In genomic region chr18:23902396-23902795, GRCh38 we compare ENCODE assay signal across 28 cellular contexts.
A peak's percentile ranks its signal among the peaks of the same experiment; 100 is the strongest.
DNase-seq lines count a peak whose midpoint lies in the region; TF ChIP-seq lines count a peak whose summit lies in the region.
"Had no signal": no experiment of that assay in that cellular context is flagged by ENCODE, and none has a peak within 500 bp of the region (broad histone marks: within the 10 kb centered on the region; RNA-seq: fewer than 3 reads in every experiment).

No MANE protein-coding gene starts in this region.

- DNase-seq in DMS79 treated with DMSO at 0.1 percent for 48 hours (lab: John Stamatoyannopoulos, UW) = peak; percentile 82
- peak; percentile 64 for DNase-seq in NCI-H2196 (lab: John Stamatoyannopoulos, UW; ENCODE audit: unreplicated experiment)
- DNase-seq in colonic mucosa = peak; percentile 69
- no peak for DNase-seq in cerebellar cortex (ENCODE audit: low spot score)
- DNase-seq in hippocampal formation (lab: John Stamatoyannopoulos, UW) = no peak
- no peak for DNase-seq in T-helper 2 cell
- no peak for DNase-seq in AML-193 (lab: John Stamatoyannopoulos, UW)
- DNase-seq: activated CD4-positive, alpha-beta T cell treated with anti-CD3 and anti-CD28 coated beads, Interleukin-2, amount 10 ng/mL, durations not matched to agents 7 days and 5 days; activated gamma-delta T cell treated with Interleukin-2 at 50 U/mL for 16 hours; activated T-cell treated with anti-CD3 and anti-CD28 coated beads, Interleukin-2, amount 50 U/mL, for 48 hours; CD4-positive, alpha-beta T cell; effector CD4-positive, alpha-beta T cell; left cardiac atrium; MM.1S; NCI-H1694 treated with DMSO at 0.1 percent for 48 hours; NCI-H446; pancreas; stimulated activated naive CD4-positive, alpha-beta T cell treated with Interleukin-2 at 50 U/mL for 16 hours; T-helper 1 cell; testis had no signal

- H3K27ac ChIP-seq in C4-2B = 0 out of 2 replicates have a peak overlapping the region, but pooled peaks have one; percentile 1
- no peak overlapping the region for H3K27ac ChIP-seq in colonic mucosa
- H3K27ac ChIP-seq: A549, ascending aorta, gastroesophageal sphincter, HL-60, KMS-11, pancreas, SK-N-MC, testis had no signal

- H3K9ac ChIP-seq in colonic mucosa (ENCODE audit: low read depth in 2 of 2, low read length in 2 of 2) = no peak overlapping the region
- H3K9ac ChIP-seq: KMS-11 had no signal

- H3K4me3 ChIP-seq in colonic mucosa = no peak overlapping the region
- H3K4me3 ChIP-seq: A549, ascending aorta, gastroesophageal sphincter, HAP-1, pancreas, SK-N-MC, testis had no signal

- H3K36me3 ChIP-seq in colonic mucosa = no peaks in the 10 kb centered on the region
- H3K36me3 ChIP-seq: ascending aorta, HAP-1 had no signal

- no peaks in the 10 kb centered on the region for H3K9me3 ChIP-seq in colonic mucosa
- H3K9me3 ChIP-seq: A549, ascending aorta, gastroesophageal sphincter, HAP-1, pancreas, testis had no signal

- no peaks in the 10 kb centered on the region for H3K4me1 ChIP-seq in colonic mucosa
- H3K4me1 ChIP-seq: A549, ascending aorta, gastroesophageal sphincter, HAP-1, pancreas, testis had no signal

- H3K27me3 ChIP-seq in colonic mucosa = no peaks in the 10 kb centered on the region
- H3K27me3 ChIP-seq: ascending aorta, gastroesophageal sphincter, pancreas, testis had no signal

- TF ChIP-seq CTCF in C4-2B (conservative IDR thresholded peaks at IDR 0.05) = no peak
- TF ChIP-seq CTCF in colonic mucosa (IDR thresholded peaks at IDR 0.05) = no peak

- intact Hi-C loops in colonic mucosa (cut with DNase I) = no loop called here

Comparison
In these comparisons a context has a peak if more than half of its experiments do, and no peak if none do; other contexts are left out.
1. DNase-seq: peak in DMS79 treated with DMSO at 0.1 percent for 48 hours (single experiment), NCI-H2196 (single experiment) and colonic mucosa (single experiment); none in cerebellar cortex (single experiment), hippocampal formation (0 of 2), T-helper 2 cell (0 of 5) and AML-193 (0 of 2).